Comparison of ENCODE assay signal across 8 cellular contexts in genomic region chr17:78351449-78352006, GRCh38. TPM values are rescaled to one million over a fixed set of nuclear protein-coding genes. Genes with fewer than 3 reads are reported as not detected.
A peak's percentile ranks its signal among the peaks of the same experiment; 100 is the strongest.
DNase-seq lines count a peak whose midpoint lies in the region; ATAC-seq, FAIRE-seq and TF ChIP-seq lines count a peak whose summit lies in the region.

No MANE protein-coding gene starts in this region.

- peaks cover 3% of the 10 kb centered on the region for H3K27me3 Mint-ChIP-seq in type B pancreatic cell

- DNase-seq in C1 segment of cervical spinal cord (lab: John Stamatoyannopoulos, UW) (peak in 13 of 14 donors; percentile 14 to 100 (median 76)), NCI-H226 (peak; percentile 98), mesenteric fat pad (ENCODE audit: low spot score) (peak; percentile 96), type B pancreatic cell (ENCODE audit: extremely low spot score, unreplicated experiment) (no peak)

- H3K4me3 Mint-ChIP-seq in type B pancreatic cell, result peak overlapping the region; percentile 62

- H3K27ac Mint-ChIP-seq in type B pancreatic cell, result peak overlapping the region; percentile 86

- FAIRE-seq in endometrium (lab: Jason Lieb, UNC), result peak; percentile 83

- H3K9me3 Mint-ChIP-seq in type B pancreatic cell, result no peaks in the 10 kb centered on the region

- H3K36me3 Mint-ChIP-seq in type B pancreatic cell, result peaks cover 4% of the 10 kb centered on the region

- no peak for ATAC-seq in HG02642 (IDR thresholded peaks at IDR 0.05; ENCODE audit: poor library complexity, unreplicated experiment)
- ATAC-seq in HG03139 (IDR thresholded peaks at IDR 0.05; ENCODE audit: unreplicated experiment), result no peak
- no peak for ATAC-seq in GM21723 (IDR thresholded peaks at IDR 0.05; ENCODE audit: unreplicated experiment)

- peaks cover 39% of the 10 kb centered on the region for H3K4me1 Mint-ChIP-seq in type B pancreatic cell (ENCODE audit: unreplicated experiment)

- no peak for TF ChIP-seq CTCF in type B pancreatic cell (conservative IDR thresholded peaks at IDR 0.05)

RNA-seq across cellular contexts. Expression of gene SOCS3, which starts 8.3 kb away (rescaled TPM):
- total RNA-seq in mesenteric fat pad (491 TPM), type B pancreatic cell (ENCODE audit: low replicate concordance) (16.9 and 21.1 TPM in 2 replicates)

RNA-seq across cellular contexts. Expression of gene PGS1, which starts 26.9 kb away (rescaled TPM):
- total RNA-seq in mesenteric fat pad (64.0 TPM), type B pancreatic cell (ENCODE audit: low replicate concordance) (44.7 and 54.8 TPM in 2 replicates)

Comparison
In these comparisons a context has a peak if more than half of its experiments do, and no peak if none do; other contexts are left out.
1. RNA of gene SOCS3, which starts 8.3 kb away (total RNA-seq): 491 TPM in mesenteric fat pad (single experiment); 16.9 to 21.1 TPM in type B pancreatic cell; every median in the first group is over 10 times any median in the second.